Comparison of ENCODE assay signal across 10 cellular contexts in genomic region chr15:48190932-48191573, GRCh38. TPM values are rescaled to one million over a fixed set of nuclear protein-coding genes. Genes with fewer than 3 reads are reported as not detected.
DNase-seq lines count a peak whose midpoint lies in the region; ATAC-seq, FAIRE-seq and TF ChIP-seq lines count a peak whose summit lies in the region.
"Had no signal": no experiment of that assay in that cellular context is flagged by ENCODE, and none has a peak within 500 bp of the region (broad histone marks: within the 10 kb centered on the region; RNA-seq: fewer than 3 reads in every experiment).

No MANE protein-coding gene starts in this region.

- 39% methylated on average over 15 of the region's 15 CpGs for WGBS in HepG2 (ENCODE audit: low lambda C conversion rate)

- peaks cover 29% of the 10 kb centered on the region for H3K27me3 Mint-ChIP-seq in T-helper 2 cell treated with Interferon-gamma antibody and Interleukin-4, amounts not matched to agents 5 μg/mL and 100 μg/mL, for 36 hours (ENCODE audit: low read depth)

- no TSS peak for BruUV-seq in HepG2 (replicated peaks; lab: Mats Ljungman, UMichigan)

- in situ Hi-C loops in HAP-1 (cut with MboI; ENCODE audit: low sequenced_read_pairs) (no loop called here), HepG2 (cut with HindIII; ENCODE audit: extremely low pct_ligation_motif_present, low pct_unique_long_range_greater_than_20kb) (no loop called here)

- no peaks in the 10 kb centered on the region for H3K4me1 ChIP-seq in ACC112 (ENCODE audit: control insufficient read depth, insufficient read depth, low read length, unreplicated experiment)
- H3K4me1 ChIP-seq in HAP-1: no peaks in the 10 kb centered on the region
- no peaks in the 10 kb centered on the region for H3K4me1 ChIP-seq in HepG2 (ENCODE audit: insufficient read depth, low read length)

- TF ChIP-seq CTCF in HepG2 (CRISPR knock-in tag; IDR thresholded peaks at IDR 0.05): no peak

- CTCF ChIA-PET in HepG2 (lab: Yijun Ruan, JAX; ENCODE audit: low intra/inter-chr PET ratio, low total read pairs): no interaction called here

- peak overlapping the region; percentile 59 for H3K4me3 ChIP-seq in ACC112 (ENCODE audit: low read depth, low read length)
- H3K4me3 ChIP-seq in HAP-1: no peak overlapping the region
- no peak overlapping the region for H3K4me3 ChIP-seq in HepG2 (replicated peaks in 1 of 3; ENCODE audit: insufficient read depth in 1 of 3, low read depth in 2 of 3, low read length in 3 of 3)

- H3K4me1 Mint-ChIP-seq in T-helper 2 cell treated with Interferon-gamma antibody and Interleukin-4, amounts not matched to agents 5 μg/mL and 100 μg/mL, for 36 hours (ENCODE audit: low read depth): peaks cover 3% of the 10 kb centered on the region
- H3K4me1 Mint-ChIP-seq: central memory CD8-positive, alpha-beta T cell had no signal

- POLR2A ChIA-PET in HepG2 (lab: Yijun Ruan, JAX): no interaction called here

- H3K27me3 ChIP-seq in ACC112 (ENCODE audit: insufficient read depth, low read length) (peaks cover 86% of the 10 kb centered on the region), HAP-1 (ENCODE audit: low read depth) (peaks cover 20% of the 10 kb centered on the region), HepG2 (ENCODE audit: control insufficient read depth in 1 of 2, insufficient read depth in 2 of 2, low read length in 2 of 2) (no peaks in the 10 kb centered on the region; a peak in 1 of 5 replicates)

- peaks cover 3% of the 10 kb centered on the region for H3K9me3 Mint-ChIP-seq in T-helper 2 cell treated with Interferon-gamma antibody and Interleukin-4, amounts not matched to agents 5 μg/mL and 100 μg/mL, for 36 hours

- H3K27ac Mint-ChIP-seq in T-helper 2 cell treated with Interferon-gamma antibody and Interleukin-4, amounts not matched to agents 5 μg/mL and 100 μg/mL, for 36 hours: no peak overlapping the region

- FAIRE-seq in HepG2 (lab: Jason Lieb, UNC): no peak
- FAIRE-seq: GM18507 had no signal

- intact Hi-C loops in HepG2 (cut with micrococcal nuclease; ENCODE audit: unreplicated experiment): no loop called here

- no peak overlapping the region for H3K9ac ChIP-seq in HepG2 (ENCODE audit: insufficient read depth, low read depth, low read length)

- H3K79me2 ChIP-seq in ACC112 (ENCODE audit: control insufficient read depth, insufficient read depth, low read length, unreplicated experiment) (no peaks in the 10 kb centered on the region), HepG2 (ENCODE audit: insufficient read depth, low read length) (no peaks in the 10 kb centered on the region)

- no peak for TF ChIP-seq RAD21 in HepG2 (CRISPR knock-in tag; IDR thresholded peaks at IDR 0.05)

- no peaks in the 10 kb centered on the region for H4K20me1 ChIP-seq in HepG2 (ENCODE audit: insufficient read depth, low read length)

- no peak for TF ChIP-seq POLR2A in HepG2 (IDR thresholded peaks at IDR 0.05; ENCODE audit: insufficient read depth in 1 of 2, low read depth in 2 of 2, low read length in 2 of 2)

- peak overlapping the region; percentile 49 for H3K4me3 Mint-ChIP-seq in T-helper 2 cell treated with Interferon-gamma antibody and Interleukin-4, amounts not matched to agents 5 μg/mL and 100 μg/mL, for 36 hours
- H3K4me3 Mint-ChIP-seq: central memory CD8-positive, alpha-beta T cell had no signal

- no peaks in the 10 kb centered on the region for H3K9me3 ChIP-seq in HAP-1
- no peaks in the 10 kb centered on the region for H3K9me3 ChIP-seq in HepG2 (ENCODE audit: low read length)

- H3K4me2 ChIP-seq in HepG2 (ENCODE audit: low read depth, low read length): no peak overlapping the region

- H3K36me3 ChIP-seq in ACC112 (ENCODE audit: insufficient read depth, low read length) (no peaks in the 10 kb centered on the region), HAP-1 (replicated peaks) (no peaks in the 10 kb centered on the region), HepG2 (replicated peaks in 1 of 2; ENCODE audit: control insufficient read depth in 1 of 2, insufficient read depth in 2 of 2, low read length in 2 of 2) (no peaks in the 10 kb centered on the region)

- H3K36me3 Mint-ChIP-seq in T-helper 2 cell treated with Interferon-gamma antibody and Interleukin-4, amounts not matched to agents 5 μg/mL and 100 μg/mL, for 36 hours (ENCODE audit: low read depth): no peaks in the 10 kb centered on the region

- peak; percentile 59 to 91 for DNase-seq in HAP-1 (ENCODE audit: low spot score in 2 of 2)
- peak; percentile 26 for DNase-seq in T-helper 2 cell treated with Interferon-gamma antibody and Interleukin-4, amounts not matched to agents 5 μg/mL and 100 μg/mL, for 36 hours (ENCODE audit: low spot score)
- peak; percentile 78 for DNase-seq in dermis blood vessel endothelial cell
- peak; percentile 30 for DNase-seq in HepG2 (ENCODE audit: low spot score)
- peak; percentile 5 for DNase-seq in stimulated activated CD8-positive, alpha-beta memory T cell treated with anti-CD3 and anti-CD28 coated beads, Interleukin-7, amount 100 ng/mL, for 24 hours (ENCODE audit: low read depth)

- ATAC-seq in HepG2 (peak; percentile 56; the same call in 1 of the 3 replicates), GM21825 (IDR thresholded peaks at IDR 0.05; ENCODE audit: unreplicated experiment) (no peak), GM18909 (IDR thresholded peaks at IDR 0.05; ENCODE audit: poor library complexity, unreplicated experiment) (no peak)

- TF ChIP-seq EP300 in HepG2 (IDR thresholded peaks at IDR 0.05; ENCODE audit: low read depth in 2 of 2, low read length in 2 of 2): no peak
- TF ChIP-seq EP300 in HepG2 (CRISPR knock-in tag; IDR thresholded peaks at IDR 0.05; ENCODE audit: borderline replicate concordance): no peak

- H3K27ac ChIP-seq in ACC112 (ENCODE audit: low read depth, low read length): no peak overlapping the region
- H3K27ac ChIP-seq in HepG2 (ENCODE audit: extremely low read length, insufficient read depth, low read length): no peak overlapping the region

- H2AFZ ChIP-seq in ACC112 (ENCODE audit: low read length, unreplicated experiment) (no peak overlapping the region), HepG2 (ENCODE audit: low read length) (no peak overlapping the region)

RNA-seq across cellular contexts. Expression of gene CTXN2, which starts 0.4 kb away (rescaled TPM):
- total RNA-seq in dermis blood vessel endothelial cell (not detected in 2 replicates), HepG2 (2016; rRNA removed; fragmentation: Illumina TruSeq; extraction: Trizol) (not detected in 2 replicates)
- not detected in 2 replicates for total RNA-seq in HepG2 (2016; cell fraction: cytosol; rRNA removed; fragmentation: Illumina TruSeq; extraction: Trizol; ENCODE audit: low read depth)
- total RNA-seq in HepG2 (2016; cell fraction: insoluble cytoplasmic fraction; rRNA removed; fragmentation: Illumina TruSeq; extraction: Trizol): not detected in 2 replicates
- total RNA-seq in HepG2 (2016; cell fraction: membrane; rRNA removed; fragmentation: Illumina TruSeq; extraction: Trizol): 0.07 TPM in 1 of 2 replicates, not detected in the other
- total RNA-seq in HepG2 (2016; cell fraction: nucleus; rRNA removed; fragmentation: Illumina TruSeq; extraction: Trizol): not detected in 2 replicates
- 0.03 TPM in 1 of 2 replicates, not detected in the other for polyA plus RNA-seq in HepG2 (2011; rRNA removed)
- polyA plus RNA-seq in HepG2 (2011; cell fraction: cytosol; rRNA removed): not detected in 2 replicates
- polyA plus RNA-seq in HepG2 (2011; cell fraction: nucleus; rRNA removed): not detected in 2 replicates
- not detected in 2 replicates for polyA plus RNA-seq in HepG2 (2012)
- not detected in 2 replicates for polyA plus RNA-seq in HepG2 (2016; cell fraction: cytosol; fragmentation: Illumina TruSeq; extraction: Trizol; ENCODE audit: low read depth)
- polyA plus RNA-seq in HepG2 (2016; cell fraction: insoluble cytoplasmic fraction; fragmentation: Illumina TruSeq; extraction: Trizol; ENCODE audit: low read depth): not detected in 2 replicates
- not detected in 2 replicates for polyA plus RNA-seq in HepG2 (2016; cell fraction: membrane; fragmentation: Illumina TruSeq; extraction: Trizol; ENCODE audit: low read depth)
- polyA plus RNA-seq in HepG2 (2016; cell fraction: nucleus; fragmentation: Illumina TruSeq; extraction: Trizol; ENCODE audit: insufficient read depth, low read depth): not detected in 2 replicates
- polyA minus RNA-seq in HepG2 (2011; rRNA and poly(A)+ RNA removed; ENCODE audit: low replicate concordance): not detected in 2 replicates
- polyA minus RNA-seq in HepG2 (2011; cell fraction: cytosol; rRNA and poly(A)+ RNA removed): not detected in 2 replicates
- polyA minus RNA-seq in HepG2 (2011; cell fraction: nucleus; rRNA and poly(A)+ RNA removed): not detected in 2 replicates

RNA-seq across cellular contexts. Expression of gene MYEF2, which starts 13.0 kb away (rescaled TPM):
- total RNA-seq in dermis blood vessel endothelial cell: 8.4 and 16.7 TPM in 2 replicates
- total RNA-seq in HepG2 (2016; rRNA removed; fragmentation: Illumina TruSeq; extraction: Trizol): 9.6 and 10.3 TPM in 2 replicates
- total RNA-seq in HepG2 (2016; cell fraction: cytosol; rRNA removed; fragmentation: Illumina TruSeq; extraction: Trizol; ENCODE audit: low read depth): 1.3 and 1.5 TPM in 2 replicates
- 9.8 and 10.5 TPM in 2 replicates for total RNA-seq in HepG2 (2016; cell fraction: insoluble cytoplasmic fraction; rRNA removed; fragmentation: Illumina TruSeq; extraction: Trizol)
- 2.8 and 2.9 TPM in 2 replicates for total RNA-seq in HepG2 (2016; cell fraction: membrane; rRNA removed; fragmentation: Illumina TruSeq; extraction: Trizol)
- total RNA-seq in HepG2 (2016; cell fraction: nucleus; rRNA removed; fragmentation: Illumina TruSeq; extraction: Trizol): 20.3 and 22.4 TPM in 2 replicates
- polyA plus RNA-seq in HepG2 (2011; rRNA removed): 10.1 and 10.5 TPM in 2 replicates
- polyA plus RNA-seq in HepG2 (2011; cell fraction: cytosol; rRNA removed): 1.1 and 2.7 TPM in 2 replicates
- 14.4 and 27.1 TPM in 2 replicates for polyA plus RNA-seq in HepG2 (2011; cell fraction: nucleus; rRNA removed)
- polyA plus RNA-seq in HepG2 (2012): 17.6 and 18.9 TPM in 2 replicates
- 0.48 and 0.97 TPM in 2 replicates for polyA plus RNA-seq in HepG2 (2016; cell fraction: cytosol; fragmentation: Illumina TruSeq; extraction: Trizol; ENCODE audit: low read depth)
- polyA plus RNA-seq in HepG2 (2016; cell fraction: insoluble cytoplasmic fraction; fragmentation: Illumina TruSeq; extraction: Trizol; ENCODE audit: low read depth): 14.5 and 16.0 TPM in 2 replicates
- polyA plus RNA-seq in HepG2 (2016; cell fraction: membrane; fragmentation: Illumina TruSeq; extraction: Trizol; ENCODE audit: low read depth): 2.0 and 2.5 TPM in 2 replicates
- 31.6 and 32.7 TPM in 2 replicates for polyA plus RNA-seq in HepG2 (2016; cell fraction: nucleus; fragmentation: Illumina TruSeq; extraction: Trizol; ENCODE audit: insufficient read depth, low read depth)
- polyA minus RNA-seq in HepG2 (2011; rRNA and poly(A)+ RNA removed; ENCODE audit: low replicate concordance): 1.1 TPM in 1 of 2 replicates, not detected in the other
- polyA minus RNA-seq in HepG2 (2011; cell fraction: cytosol; rRNA and poly(A)+ RNA removed): 3.6 and 5.5 TPM in 2 replicates
- 48.7 and 49.9 TPM in 2 replicates for polyA minus RNA-seq in HepG2 (2011; cell fraction: nucleus; rRNA and poly(A)+ RNA removed)

RNA-seq across cellular contexts. Expression of gene SLC12A1, which starts 15.0 kb away (rescaled TPM):
- total RNA-seq in dermis blood vessel endothelial cell (under 0.01 TPM in 2 replicates), HepG2 (2016; rRNA removed; fragmentation: Illumina TruSeq; extraction: Trizol) (not detected in 2 replicates)
- total RNA-seq in HepG2 (2016; cell fraction: cytosol; rRNA removed; fragmentation: Illumina TruSeq; extraction: Trizol; ENCODE audit: low read depth): not detected in 2 replicates
- total RNA-seq in HepG2 (2016; cell fraction: insoluble cytoplasmic fraction; rRNA removed; fragmentation: Illumina TruSeq; extraction: Trizol): not detected in 2 replicates
- not detected in 2 replicates for total RNA-seq in HepG2 (2016; cell fraction: membrane; rRNA removed; fragmentation: Illumina TruSeq; extraction: Trizol)
- not detected in 2 replicates for total RNA-seq in HepG2 (2016; cell fraction: nucleus; rRNA removed; fragmentation: Illumina TruSeq; extraction: Trizol)
- polyA plus RNA-seq in HepG2 (2011; rRNA removed): not detected in 2 replicates
- polyA plus RNA-seq in HepG2 (2011; cell fraction: cytosol; rRNA removed): not detected in 2 replicates
- polyA plus RNA-seq in HepG2 (2011; cell fraction: nucleus; rRNA removed): not detected in 2 replicates
- polyA plus RNA-seq in HepG2 (2012): not detected in 2 replicates
- polyA plus RNA-seq in HepG2 (2016; cell fraction: cytosol; fragmentation: Illumina TruSeq; extraction: Trizol; ENCODE audit: low read depth): not detected in 2 replicates
- polyA plus RNA-seq in HepG2 (2016; cell fraction: insoluble cytoplasmic fraction; fragmentation: Illumina TruSeq; extraction: Trizol; ENCODE audit: low read depth): not detected in 2 replicates
- polyA plus RNA-seq in HepG2 (2016; cell fraction: membrane; fragmentation: Illumina TruSeq; extraction: Trizol; ENCODE audit: low read depth): not detected in 2 replicates
- not detected in 2 replicates for polyA plus RNA-seq in HepG2 (2016; cell fraction: nucleus; fragmentation: Illumina TruSeq; extraction: Trizol; ENCODE audit: insufficient read depth, low read depth)
- polyA minus RNA-seq in HepG2 (2011; rRNA and poly(A)+ RNA removed; ENCODE audit: low replicate concordance): not detected in 2 replicates
- polyA minus RNA-seq in HepG2 (2011; cell fraction: cytosol; rRNA and poly(A)+ RNA removed): not detected in 2 replicates
- not detected in 2 replicates for polyA minus RNA-seq in HepG2 (2011; cell fraction: nucleus; rRNA and poly(A)+ RNA removed)

Comparison
In these comparisons a context has a peak if more than half of its experiments do, and no peak if none do; other contexts are left out.
1. DNase-seq: peak in every context shown above with its lines; median percentile 78 in dermis blood vessel endothelial cell; 75 in HAP-1; 30 in HepG2; 26 in T-helper 2 cell treated with Interferon-gamma antibody and Interleukin-4, amounts not matched to agents 5 μg/mL and 100 μg/mL, for 36 hours; 5 in stimulated activated CD8-positive, alpha-beta memory T cell treated with anti-CD3 and anti-CD28 coated beads, Interleukin-7, amount 100 ng/mL, for 24 hours.